In the genomic region with DNA sequence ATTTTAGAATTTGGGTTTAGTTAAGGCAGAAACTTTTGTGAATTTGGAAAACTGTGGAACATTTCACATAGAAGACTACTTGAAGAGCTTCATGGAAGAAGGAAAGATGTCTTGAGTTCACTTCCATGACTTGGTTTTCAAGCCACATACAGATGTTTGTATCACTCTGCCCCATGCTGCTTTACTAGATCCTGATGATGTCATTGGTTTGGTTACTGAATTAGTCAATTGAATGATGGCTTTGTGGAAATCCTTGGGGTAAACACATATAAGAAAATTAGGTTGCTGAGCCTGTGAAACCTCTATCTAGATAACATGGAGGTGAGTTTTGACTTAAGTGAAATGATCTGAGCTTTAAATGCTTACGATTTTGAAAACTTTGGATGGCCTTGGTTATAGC, we compare ENCODE assay signal across 23 cellular contexts.
A peak's percentile ranks its signal among the peaks of the same experiment; 100 is the strongest.
DNase-seq lines count a peak whose midpoint lies in the region; ATAC-seq, FAIRE-seq and TF ChIP-seq lines count a peak whose summit lies in the region.
"Had no signal": no experiment of that assay in that cellular context is flagged by ENCODE, and none has a peak within 500 bp of the region (broad histone marks: within the 10 kb centered on the region; RNA-seq: fewer than 3 reads in every experiment).

No MANE protein-coding gene starts in this region.

- H3K27ac ChIP-seq in A673 (ENCODE audit: low read depth, low read length, poor library complexity, severe bottlenecking), result no peak overlapping the region

- in situ Hi-C loops in SK-MEL-5 (cut with HindIII; ENCODE audit: low pct_unique_long_range_greater_than_20kb, low sequenced_read_pairs), result no loop called here

- BruUV-seq in A673 (replicated peaks; lab: Mats Ljungman, UMichigan), result no TSS peak

- H3K27me3 ChIP-seq in A673 (replicated peaks; ENCODE audit: insufficient read depth, low read depth, low read length, poor library complexity) (no peaks in the 10 kb centered on the region), bronchial epithelial cell (ENCODE audit: control insufficient read depth, insufficient read depth, low read length) (no peaks in the 10 kb centered on the region)

- H3K4me3 ChIP-seq in A673 (ENCODE audit: low read depth, low read length, poor library complexity, severe bottlenecking) (no peak overlapping the region), bronchial epithelial cell (ENCODE audit: low read depth, low read length) (no peak overlapping the region)
- H3K4me3 ChIP-seq: HAP-1 had no signal

- H3K36me3 ChIP-seq in A673 (ENCODE audit: insufficient read depth, low read length, poor library complexity, severe bottlenecking), result no peaks in the 10 kb centered on the region
- H3K36me3 ChIP-seq in bronchial epithelial cell (ENCODE audit: control insufficient read depth, insufficient read depth, low read length), result no peaks in the 10 kb centered on the region
- H3K36me3 ChIP-seq: BE2C, HAP-1 had no signal

- POLR2A ChIA-PET in A673 (lab: Charles Lee; ENCODE audit: low non-redundant PET), result no interaction called here

- no peak for FAIRE-seq in bronchial epithelial cell (lab: Jason Lieb, UNC)
- FAIRE-seq: GM12891, H1 had no signal

- peak; percentile 30 for DNase-seq in A673 (ENCODE audit: low spot score)
- peak; percentile 10 for DNase-seq in H4 (ENCODE audit: low spot score)
- peak; percentile 77 for DNase-seq in SK-MEL-5 (ENCODE audit: low read depth, low spot score)
- peak; percentile 10 for DNase-seq in bronchial epithelial cell (ENCODE audit: low read depth)
- DNase-seq in stimulated activated CD4-positive, alpha-beta T cell treated with anti-CD3 and anti-CD28 coated beads, Interleukin-1b, Interleukin-23, amount 100 ng/mL, for 48 hours, result no peak
- no peak for DNase-seq in NCI-H1930 (lab: John Stamatoyannopoulos, UW)
- DNase-seq in cerebellum (ENCODE audit: low spot score), result no peak
- DNase-seq: 8988T; BE2C; C1 segment of cervical spinal cord; CD4-positive, CD25-positive, alpha-beta regulatory T cell; CD8-positive, alpha-beta memory T cell; COR-L47; DMS 273 treated with DMSO at 0.1 percent for 48 hours; DMS53; DND-41; EL; HFFc6; KG1 had no signal

- CTCF ChIA-PET in A673 (lab: Charles Lee), result no interaction called here

- TF ChIP-seq CTCF in A673 (conservative IDR thresholded peaks at IDR 0.05; ENCODE audit: low read depth, low read length), result no peak
- no peak for TF ChIP-seq CTCF in bronchial epithelial cell (IDR thresholded peaks at IDR 0.05; ENCODE audit: insufficient read depth, low read length, severe bottlenecking)

- ATAC-seq in GM18502 (IDR thresholded peaks at IDR 0.05; ENCODE audit: poor library complexity, unreplicated experiment), result no peak

- H3K9me3 ChIP-seq in A673 (ENCODE audit: low read depth, low read length, poor library complexity, severe bottlenecking), result no peaks in the 10 kb centered on the region
- H3K9me3 ChIP-seq: BE2C, HAP-1 had no signal

- peaks cover 3% of the 10 kb centered on the region for H3K4me1 ChIP-seq in A673 (ENCODE audit: insufficient read depth, low read length, poor library complexity, severe bottlenecking)
- H3K4me1 ChIP-seq: BE2C, HAP-1 had no signal

- intact Hi-C loops in A673 (cut with micrococcal nuclease; ENCODE audit: unreplicated experiment), result no loop called here

Comparison
In these comparisons a context has a peak if more than half of its experiments do, and no peak if none do; other contexts are left out.
1. DNase-seq: peak in A673 (single experiment), H4 (single experiment), SK-MEL-5 (single experiment) and bronchial epithelial cell (single experiment); none in stimulated activated CD4-positive, alpha-beta T cell treated with anti-CD3 and anti-CD28 coated beads, Interleukin-1b, Interleukin-23, amount 100 ng/mL, for 48 hours (single experiment), NCI-H1930 (0 of 2) and cerebellum (single experiment).